In the genomic region with DNA sequence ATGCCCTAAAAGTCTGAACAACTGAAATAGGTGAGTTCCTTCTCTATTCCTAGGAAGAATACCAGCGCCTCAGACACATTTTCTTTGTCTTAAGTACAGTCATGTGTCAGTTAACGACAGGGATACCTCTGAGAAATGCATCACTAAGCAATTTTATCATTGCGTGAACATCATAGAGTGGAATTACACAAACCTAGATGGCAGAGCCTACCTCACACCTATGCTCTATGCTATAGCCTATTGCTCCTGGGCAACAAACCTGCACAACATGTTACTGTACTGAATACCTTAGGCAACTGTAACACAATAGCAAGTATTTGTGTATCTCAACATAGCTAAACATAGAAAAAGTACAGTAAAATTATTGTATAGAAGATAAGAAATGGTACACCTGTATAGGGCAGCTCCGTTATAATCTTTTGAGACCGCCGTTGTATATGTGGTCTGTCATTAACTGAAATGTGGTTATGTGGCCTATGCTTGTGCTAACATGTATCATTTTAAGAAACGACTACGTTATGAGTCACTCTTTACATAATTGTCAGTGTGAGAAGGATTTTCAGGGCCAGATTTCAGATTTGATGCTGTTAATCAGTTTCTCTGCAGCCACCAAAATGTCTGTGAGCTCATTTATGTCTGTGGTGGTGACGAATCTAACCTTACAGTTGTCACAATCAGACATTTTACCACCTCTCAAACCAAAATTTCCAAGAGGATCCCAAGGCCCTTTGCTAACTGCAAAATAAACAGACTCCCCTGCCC, we compare ENCODE assay signal across 11 cellular contexts.
DNase-seq lines count a peak whose midpoint lies in the region; ATAC-seq, FAIRE-seq and TF ChIP-seq lines count a peak whose summit lies in the region.
"Had no signal": no experiment of that assay in that cellular context is flagged by ENCODE, and none has a peak within 500 bp of the region (broad histone marks: within the 10 kb centered on the region; RNA-seq: fewer than 3 reads in every experiment).

No MANE protein-coding gene starts in this region.

- ATAC-seq in GM19328 (IDR thresholded peaks at IDR 0.05; ENCODE audit: unreplicated experiment): peak; percentile 62
- ATAC-seq in GM19397 (IDR thresholded peaks at IDR 0.05; ENCODE audit: unreplicated experiment): no peak
- no peak for ATAC-seq in HG03378 (IDR thresholded peaks at IDR 0.05; ENCODE audit: unreplicated experiment)

- TF ChIP-seq CTCF in bronchial epithelial cell (IDR thresholded peaks at IDR 0.05; ENCODE audit: insufficient read depth, low read length, severe bottlenecking) (no peak), neural progenitor cell (IDR thresholded peaks at IDR 0.05) (no peak)

- no peak overlapping the region for H3K27ac Mint-ChIP-seq in neural progenitor cell
- H3K27ac Mint-ChIP-seq: type B pancreatic cell had no signal

- no peaks in the 10 kb centered on the region for H3F3A ChIP-seq in neural progenitor cell (ENCODE audit: low read depth)

- no peak overlapping the region for H3K4me2 ChIP-seq in neural progenitor cell

- H4K20me1 ChIP-seq in neural progenitor cell (ENCODE audit: low read depth): no peaks in the 10 kb centered on the region

- no peak overlapping the region for H3K4me3 Mint-ChIP-seq in neural progenitor cell
- H3K4me3 Mint-ChIP-seq: type B pancreatic cell had no signal

- no peaks in the 10 kb centered on the region for H3K9me3 Mint-ChIP-seq in neural progenitor cell
- H3K9me3 Mint-ChIP-seq: type B pancreatic cell had no signal

- no peak overlapping the region for H3K9ac ChIP-seq in neural progenitor cell

- H3K36me3 Mint-ChIP-seq in neural progenitor cell: no peaks in the 10 kb centered on the region
- H3K36me3 Mint-ChIP-seq: type B pancreatic cell had no signal

- no peaks in the 10 kb centered on the region for H3K27me3 ChIP-seq in bronchial epithelial cell (ENCODE audit: control insufficient read depth, insufficient read depth, low read length)
- no peaks in the 10 kb centered on the region for H3K27me3 ChIP-seq in neural progenitor cell

- no peak overlapping the region for H3K27ac ChIP-seq in neural progenitor cell

- DNase-seq in Daoy (ENCODE audit: low read depth): peak; percentile 79
- DNase-seq in M059J (ENCODE audit: low read depth): peak; percentile 63
- DNase-seq in bronchial epithelial cell (ENCODE audit: low read depth): peak; percentile 95
- DNase-seq in neural progenitor cell (ENCODE audit: low spot score): no peak
- no peak for DNase-seq in COR-L47 (lab: John Stamatoyannopoulos, UW)
- DNase-seq: anterior cingulate cortex, kidney glomerular epithelial cell had no signal

- peaks cover 3% of the 10 kb centered on the region for H3K4me1 ChIP-seq in neural progenitor cell

- H3K36me3 ChIP-seq in bronchial epithelial cell (ENCODE audit: control insufficient read depth, insufficient read depth, low read length) (no peaks in the 10 kb centered on the region), neural progenitor cell (no peaks in the 10 kb centered on the region)

- H3K27me3 Mint-ChIP-seq in neural progenitor cell (ENCODE audit: insufficient read depth, low read depth): peaks cover 6% of the 10 kb centered on the region

- peak; percentile 32 for FAIRE-seq in bronchial epithelial cell (lab: Jason Lieb, UNC)

- no peak overlapping the region for H2AFZ ChIP-seq in neural progenitor cell (replicated peaks)

- H3K4me1 Mint-ChIP-seq in neural progenitor cell: peaks cover 30% of the 10 kb centered on the region

- H3K9me3 ChIP-seq in neural progenitor cell (ENCODE audit: low read depth): no peaks in the 10 kb centered on the region

- H3K4me3 ChIP-seq in bronchial epithelial cell (ENCODE audit: low read depth, low read length) (no peak overlapping the region), neural progenitor cell (no peak overlapping the region)

- H3K79me2 ChIP-seq in neural progenitor cell (ENCODE audit: low read depth): no peaks in the 10 kb centered on the region

Comparison
In these comparisons a context has a peak if more than half of its experiments do, and no peak if none do; other contexts are left out.
1. DNase-seq: peak in Daoy (single experiment), M059J (single experiment) and bronchial epithelial cell (single experiment); none in neural progenitor cell (single experiment) and COR-L47 (single experiment).